In the genomic region with DNA sequence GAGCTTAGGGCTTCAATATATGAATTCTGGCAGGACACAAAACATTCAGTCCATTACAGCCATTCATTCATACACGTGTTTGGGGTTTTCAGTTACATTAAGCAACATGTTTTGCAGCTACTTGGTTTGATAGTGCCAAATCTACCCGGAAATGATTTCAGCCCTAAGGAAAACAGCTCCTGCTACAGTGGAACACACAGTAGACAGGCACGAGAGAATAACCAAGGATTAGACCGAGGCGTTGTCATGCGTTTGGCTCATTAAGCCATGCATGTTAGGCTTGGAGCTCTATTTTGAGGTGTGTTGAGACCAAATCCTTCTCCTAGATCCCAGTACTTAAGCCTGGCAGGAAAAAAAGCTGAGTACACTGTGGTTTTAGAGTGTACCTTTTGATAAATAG, we compare ENCODE assay signal across 11 cellular contexts.
A peak's percentile ranks its signal among the peaks of the same experiment; 100 is the strongest.
DNase-seq lines count a peak whose midpoint lies in the region; ATAC-seq, FAIRE-seq and TF ChIP-seq lines count a peak whose summit lies in the region.
"Had no signal": no experiment of that assay in that cellular context is flagged by ENCODE, and none has a peak within 500 bp of the region (broad histone marks: within the 10 kb centered on the region; RNA-seq: fewer than 3 reads in every experiment).

No MANE protein-coding gene starts in this region.

- no peak overlapping the region for H4K5ac ChIP-seq in H1 (ENCODE audit: insufficient read length, low read depth, low read length)

- H3K4me1 Mint-ChIP-seq in CD4-positive, CD25-positive, alpha-beta regulatory T cell = peaks cover 29 to 89% (median 65%) of the 10 kb centered on the region in 4 donors

- H3K79me1 ChIP-seq in H1 (ENCODE audit: low read depth, low read length) = no peaks in the 10 kb centered on the region

- no peak overlapping the region for H3K4me3 Mint-ChIP-seq in CD4-positive, CD25-positive, alpha-beta regulatory T cell

- no peak overlapping the region for H2BK120ac ChIP-seq in H1 (replicated peaks; ENCODE audit: low read depth, low read length)

- TF ChIP-seq CTCF in H1 (IDR thresholded peaks at IDR 0.05; ENCODE audit: control extremely low read depth in 1 of 3, insufficient read depth in 1 of 3, low read depth in 1 of 3, low read length in 3 of 3) (no peak), osteoblast (IDR thresholded peaks at IDR 0.05; ENCODE audit: extremely low read depth, low read depth, low read length) (no peak)

- TF ChIP-seq EP300 in H1 (IDR thresholded peaks at IDR 0.05; ENCODE audit: borderline replicate concordance in 1 of 2, low read depth in 2 of 2, low read length in 2 of 2) = no peak

- H3K4ac ChIP-seq in H1 (replicated peaks; ENCODE audit: insufficient read length, low read depth, low read length) = no peak overlapping the region

- TF ChIP-seq POLR2A in H1 (IDR thresholded peaks at IDR 0.05; ENCODE audit: control extremely low read depth in 1 of 2, low read depth in 2 of 2, low read length in 2 of 2) = no peak

- H2AFZ ChIP-seq in H1 (ENCODE audit: low read length) (no peak overlapping the region; the same call in 1 of the 2 replicates), osteoblast (ENCODE audit: low read length) (peak overlapping the region; percentile 61)

- no peaks in the 10 kb centered on the region for H3K9me3 Mint-ChIP-seq in CD4-positive, CD25-positive, alpha-beta regulatory T cell

- peaks cover 53% of the 10 kb centered on the region for H3K36me3 ChIP-seq in CD4-positive, CD25-positive, alpha-beta regulatory T cell (ENCODE audit: control insufficient read depth, insufficient read depth, low read length)
- H3K36me3 ChIP-seq in H1 (ENCODE audit: control insufficient read depth in 2 of 4, insufficient read depth in 4 of 4, low read length in 3 of 4) (no peaks in the 10 kb centered on the region), osteoblast (ENCODE audit: insufficient read depth, low read length) (no peaks in the 10 kb centered on the region)
- H3K36me3 ChIP-seq: ovary had no signal

- 77% methylated on average over 6 of the region's 6 CpGs; no CpG with 5 or more reads in 1 of the 2 experiments for WGBS in H1 (ENCODE audit: extremely low coverage in 1 of 2, insufficient coverage in 1 of 2, insufficient read length in 1 of 2, insufficient replicate concordance in 2 of 2, low coverage in 1 of 2, low lambda C conversion rate in 2 of 2, missing lambda C conversion rate in 1 of 2), 2 experiments

- H3K9me3 ChIP-seq in CD4-positive, CD25-positive, alpha-beta regulatory T cell (ENCODE audit: control insufficient read depth in 2 of 2, low read length in 2 of 2) = no peaks in the 10 kb centered on the region
- H3K9me3 ChIP-seq in H1 (ENCODE audit: insufficient read depth in 2 of 2, low read depth in 1 of 2, low read length in 1 of 2) (no peaks in the 10 kb centered on the region), osteoblast (ENCODE audit: low read depth, low read length) (no peaks in the 10 kb centered on the region)
- H3K9me3 ChIP-seq: ovary had no signal

- POLR2A ChIA-PET in H1 (lab: Charles Lee; ENCODE audit: partially characterized antibody) = no interaction called here

- peak overlapping the region; percentile 35; the same call in 1 of the 2 replicates for H2BK12ac ChIP-seq in H1 (ENCODE audit: low read depth, low read length)

- no peak overlapping the region for H3K23ac ChIP-seq in H1 (ENCODE audit: insufficient read length)

- H3K23me2 ChIP-seq in H1 (ENCODE audit: low read depth, low read length) = no peaks in the 10 kb centered on the region

- no peak overlapping the region for H2BK5ac ChIP-seq in H1 (ENCODE audit: low read depth, low read length)

- no peaks in the 10 kb centered on the region for H3K27me3 ChIP-seq in CD4-positive, CD25-positive, alpha-beta regulatory T cell (ENCODE audit: control insufficient read depth, insufficient read depth, low read length)
- H3K27me3 ChIP-seq in H1 (replicated peaks in 1 of 4; ENCODE audit: control insufficient read depth in 3 of 4, extremely low read depth in 1 of 4, insufficient read depth in 3 of 4, low read length in 3 of 4) = no peaks in the 10 kb centered on the region
- H3K27me3 ChIP-seq in osteoblast (ENCODE audit: insufficient read depth, low read length) = no peaks in the 10 kb centered on the region
- H3K27me3 ChIP-seq: ovary had no signal

- H3K4me1 ChIP-seq in CD4-positive, CD25-positive, alpha-beta regulatory T cell (ENCODE audit: control insufficient read depth, insufficient read depth, low read length, poor library complexity, severe bottlenecking) = peaks cover 31% of the 10 kb centered on the region
- H3K4me1 ChIP-seq in H1 (replicated peaks in 1 of 4; ENCODE audit: control insufficient read depth in 3 of 4, insufficient read depth in 4 of 4, low read length in 3 of 4) = peaks cover 8 to 23% (median 16%) of the 10 kb centered on the region in 4 experiments
- H3K4me1 ChIP-seq in osteoblast (ENCODE audit: insufficient read depth, low read length) = peaks cover 25% of the 10 kb centered on the region

- H3K9ac ChIP-seq in H1 (replicated peaks in 1 of 4; ENCODE audit: extremely low read depth in 1 of 4, low read depth in 3 of 4, low read length in 3 of 4) = no peak overlapping the region

- no peak for TF ChIP-seq RAD21 in H1 (IDR thresholded peaks at IDR 0.05 in 1 of 2, conservative IDR thresholded peaks at IDR 0.05 in 1 of 2; ENCODE audit: low read depth in 2 of 2, low read length in 2 of 2)

- H4K8ac ChIP-seq in H1 (ENCODE audit: extremely low read depth, insufficient read depth, low read length) = no peak overlapping the region

- H3K27ac Mint-ChIP-seq in CD4-positive, CD25-positive, alpha-beta regulatory T cell = peak overlapping the region in 2 of 3 donors; percentile 80 to 87

- H4K91ac ChIP-seq in H1 (replicated peaks; ENCODE audit: insufficient read length, low read length) = no peak overlapping the region

- H2BK20ac ChIP-seq in H1 (ENCODE audit: low read length) = no peak overlapping the region

- ATAC-seq in CD4-positive, CD25-positive, alpha-beta regulatory T cell (ENCODE audit: low read depth in 2 of 2) = no peak
- ATAC-seq: Panc1 had no signal

- FAIRE-seq in H1 (lab: Jason Lieb, UNC) (no peak), GM19239 (lab: Jason Lieb, UNC) (no peak)
- FAIRE-seq: frontal cortex had no signal

- no peak overlapping the region for H3K56ac ChIP-seq in H1 (replicated peaks; ENCODE audit: insufficient read length, low read depth, low read length)

- H2AK5ac ChIP-seq in H1 (ENCODE audit: low read depth, low read length) = no peak overlapping the region

- peaks cover 35% of the 10 kb centered on the region for H3K36me3 Mint-ChIP-seq in CD4-positive, CD25-positive, alpha-beta regulatory T cell

- H4K20me1 ChIP-seq in H1 (replicated peaks in 1 of 2; ENCODE audit: control insufficient read depth in 1 of 2, insufficient read depth in 2 of 2, low read length in 2 of 2) = no peaks in the 10 kb centered on the region
- no peaks in the 10 kb centered on the region for H4K20me1 ChIP-seq in osteoblast (ENCODE audit: insufficient read depth, low read length)

- DNase-seq in CD4-positive, CD25-positive, alpha-beta regulatory T cell = no peak
- DNase-seq in MV-4-11 (lab: John Stamatoyannopoulos, UW) (peak; percentile 58), H1 (ENCODE audit: low read depth in 1 of 2, low spot score in 2 of 2) (no peak), osteoblast (ENCODE audit: insufficient read length, low spot score, missing footprints) (peak; percentile 64), GM19239 (ENCODE audit: insufficient read length, low spot score) (no peak), cerebellum (ENCODE audit: low spot score) (no peak), anterior cingulate cortex (lab: John Stamatoyannopoulos, UW) (no peak), DMS79 treated with DMSO at 0.1 percent for 48 hours (lab: John Stamatoyannopoulos, UW) (no peak)
- DNase-seq: ovary had no signal

- H3K4me2 ChIP-seq in H1 (ENCODE audit: insufficient read depth in 1 of 2, low read depth in 2 of 2, low read length in 2 of 2) (0 out of 4 replicates have a peak overlapping the region, but pooled peaks of 1 of the 2 experiments have one; percentile 4), osteoblast (ENCODE audit: insufficient read depth, low read length) (peak overlapping the region; percentile 6)

- H3K27me3 Mint-ChIP-seq in CD4-positive, CD25-positive, alpha-beta regulatory T cell = no peaks in the 10 kb centered on the region

- H3K14ac ChIP-seq in H1 (ENCODE audit: insufficient read length) = no peak overlapping the region

- H3K27ac ChIP-seq in CD4-positive, CD25-positive, alpha-beta regulatory T cell (ENCODE audit: insufficient read depth, low read length, poor library complexity, severe bottlenecking) = no peak overlapping the region
- H3K27ac ChIP-seq in H1 (ENCODE audit: low read depth, low read length) (no peak overlapping the region), osteoblast (ENCODE audit: low read depth, low read length) (peak overlapping the region; percentile 60)
- H3K27ac ChIP-seq: ovary had no signal

- H2BK15ac ChIP-seq in H1 (ENCODE audit: low read length) = no peak overlapping the region

- CTCF ChIA-PET in H1 (lab: Charles Lee; ENCODE audit: partially characterized antibody) = interaction anchor here (1.1 to 2.1 kb wide), 4 partner anchors 14 to 33 kb away, joined by 3 to 10 read pairs (median 3); no protein-coding TSS in a partner anchor

- no peaks in the 10 kb centered on the region for H3K79me2 ChIP-seq in H1 (ENCODE audit: control insufficient read depth in 1 of 2, insufficient read depth in 2 of 2, low read length in 2 of 2)
- no peaks in the 10 kb centered on the region for H3K79me2 ChIP-seq in osteoblast (ENCODE audit: insufficient read depth, low read length)

- H3K4me3 ChIP-seq in CD4-positive, CD25-positive, alpha-beta regulatory T cell (ENCODE audit: low read depth, low read length) = no peak overlapping the region
- H3K4me3 ChIP-seq in H1 (ENCODE audit: extremely low read depth in 1 of 4, insufficient read depth in 2 of 4, low read depth in 3 of 4, low read length in 4 of 4) (no peak overlapping the region), osteoblast (ENCODE audit: insufficient read depth, low read length) (no peak overlapping the region)
- H3K4me3 ChIP-seq: ovary had no signal

- no peak overlapping the region for H3K18ac ChIP-seq in H1 (ENCODE audit: extremely low read depth, low read length)

TF ChIP-seq in H1, 55 proteins besides CTCF, POLR2A, EP300 and RAD21 (continues in another document):
- TF ChIP-seq TAF1 (IDR thresholded peaks at IDR 0.05; ENCODE audit: low read depth, low read length) = no peak
- TF ChIP-seq BACH1 (IDR thresholded peaks at IDR 0.05; ENCODE audit: low read length) = no peak
- no peak for TF ChIP-seq TCF12 (IDR thresholded peaks at IDR 0.05; ENCODE audit: low read depth, low read length)
- TF ChIP-seq GABPA (IDR thresholded peaks at IDR 0.05; ENCODE audit: borderline replicate concordance, insufficient read depth, low read length) = no peak
- TF ChIP-seq CHD1 (IDR thresholded peaks at IDR 0.05; ENCODE audit: low read depth, low read length) = no peak
- no peak for TF ChIP-seq TBP (IDR thresholded peaks at IDR 0.05; ENCODE audit: low read depth, low read length)
- no peak for TF ChIP-seq FOSL1 (IDR thresholded peaks at IDR 0.05; ENCODE audit: insufficient read depth, low read depth, low read length)
- TF ChIP-seq RXRA (IDR thresholded peaks at IDR 0.05; ENCODE audit: insufficient read depth, low read depth, low read length) = no peak
- TF ChIP-seq SIN3A (conservative IDR thresholded peaks at IDR 0.05 in 1 of 2, IDR thresholded peaks at IDR 0.05 in 1 of 2; ENCODE audit: low read depth in 1 of 2, low read length in 2 of 2) = no peak

Comparison
In these comparisons a context has a peak if more than half of its experiments do, and no peak if none do; other contexts are left out.
1. DNase-seq: peak in MV-4-11 (single experiment) and osteoblast (single experiment); none in CD4-positive, CD25-positive, alpha-beta regulatory T cell (0 of 3), H1 (0 of 2), GM19239 (single experiment), cerebellum (single experiment), anterior cingulate cortex (0 of 58) and DMS79 treated with DMSO at 0.1 percent for 48 hours (single experiment).